Comparison of ENCODE assay signal across 7 cellular contexts in genomic region chr14:75011356-75012097, GRCh38. TPM values are rescaled to one million over a fixed set of nuclear protein-coding genes. Genes with fewer than 3 reads are reported as not detected.
DNase-seq lines count a peak whose midpoint lies in the region; ATAC-seq and TF ChIP-seq lines count a peak whose summit lies in the region.
"Had no signal": no experiment of that assay in that cellular context is flagged by ENCODE, and none has a peak within 500 bp of the region (broad histone marks: within the 10 kb centered on the region; RNA-seq: fewer than 3 reads in every experiment).

No MANE protein-coding gene starts in this region.

- ATAC-seq in thoracic aorta (ENCODE audit: insufficient number of reproducible peaks, low FRiP score, low read depth): peak; percentile 66

- H3K36me3 ChIP-seq in thoracic aorta: peaks cover 37% of the 10 kb centered on the region

- no peaks in the 10 kb centered on the region for H3K27me3 ChIP-seq in thoracic aorta (replicated peaks; ENCODE audit: insufficient read depth)
- H3K27me3 ChIP-seq: neutrophil had no signal

- peaks cover 14 to 24% of the 10 kb centered on the region in 2 donors for H3K4me1 ChIP-seq in thoracic aorta (ENCODE audit: control insufficient read depth in 1 of 2, low read depth in 2 of 2)

- peak; percentile 21 for DNase-seq in activated CD4-positive, alpha-beta T cell treated with anti-CD3 and anti-CD28 coated beads for 48 hours
- DNase-seq in activated CD4-positive, alpha-beta T cell treated with anti-CD3 and anti-CD28 coated beads, Interleukin-2, amount 50 U/mL, for 4 hours: no peak
- DNase-seq in fibroblast of villous mesenchyme (ENCODE audit: low read depth): peak; percentile 61
- DNase-seq in thoracic aorta (ENCODE audit: low spot score): no peak
- DNase-seq in NK-92 (lab: John Stamatoyannopoulos, UW; ENCODE audit: unreplicated experiment): no peak
- DNase-seq in NCI-H2171 (lab: John Stamatoyannopoulos, UW): no peak

- TF ChIP-seq CTCF in fibroblast of villous mesenchyme (IDR thresholded peaks at IDR 0.05; ENCODE audit: insufficient read depth, low read depth, low read length) (no peak), thoracic aorta (IDR thresholded peaks at IDR 0.05) (no peak)

- peak overlapping the region; percentile 65 to 72 for H3K27ac ChIP-seq in thoracic aorta
- H3K27ac ChIP-seq: neutrophil had no signal

- no peaks in the 10 kb centered on the region for H3K9me3 ChIP-seq in thoracic aorta
- H3K9me3 ChIP-seq: neutrophil had no signal

- H3K4me3 ChIP-seq in fibroblast of villous mesenchyme (ENCODE audit: low read depth, low read length) (no peak overlapping the region), thoracic aorta (no peak overlapping the region)

RNA-seq across cellular contexts. Expression of gene EIF2B2, which starts 8.8 kb away (rescaled TPM):
- total RNA-seq in fibroblast of villous mesenchyme (46.6 and 49.6 TPM in 2 replicates), thoracic aorta (10 to 100 TPM; 32.7 to 39.8 TPM)

RNA-seq across cellular contexts. Expression of gene MLH3, which starts 39.7 kb away (rescaled TPM):
- total RNA-seq in fibroblast of villous mesenchyme (21.6 and 25.9 TPM in 2 replicates), thoracic aorta (10 to 100 TPM; 17.9 to 30.2 TPM)

RNA-seq across cellular contexts. Expression of gene ACYP1, which starts 52.3 kb away (rescaled TPM):
- total RNA-seq in fibroblast of villous mesenchyme: 2.9 and 11.2 TPM in 2 replicates
- 1 to 10 TPM; 4.9 to 6.8 TPM for total RNA-seq in thoracic aorta

RNA-seq across cellular contexts. Expression of gene PGF, which starts 56.1 kb away (rescaled TPM):
- 0.64 and 0.86 TPM in 2 replicates for total RNA-seq in fibroblast of villous mesenchyme
- 10 to 100 TPM; 34.4 to 75.3 TPM for total RNA-seq in thoracic aorta

RNA-seq across cellular contexts. Expression of gene ZC2HC1C, which starts 57.9 kb away (rescaled TPM):
- total RNA-seq in fibroblast of villous mesenchyme (0.64 and 2.2 TPM in 2 replicates), thoracic aorta (1 to 10 TPM in 1 of 2 donors, under 1 TPM in 1; 0.27 to 1.1 TPM)

Comparison
In these comparisons a context has a peak if more than half of its experiments do, and no peak if none do; other contexts are left out.
1. DNase-seq: peak in activated CD4-positive, alpha-beta T cell treated with anti-CD3 and anti-CD28 coated beads for 48 hours (single experiment) and fibroblast of villous mesenchyme (single experiment); none in activated CD4-positive, alpha-beta T cell treated with anti-CD3 and anti-CD28 coated beads, Interleukin-2, amount 50 U/mL, for 4 hours (0 of 2), thoracic aorta (single experiment), NK-92 (single experiment) and NCI-H2171 (single experiment).